1 cellular context compared by ENCODE assay signal in the genomic region with DNA sequence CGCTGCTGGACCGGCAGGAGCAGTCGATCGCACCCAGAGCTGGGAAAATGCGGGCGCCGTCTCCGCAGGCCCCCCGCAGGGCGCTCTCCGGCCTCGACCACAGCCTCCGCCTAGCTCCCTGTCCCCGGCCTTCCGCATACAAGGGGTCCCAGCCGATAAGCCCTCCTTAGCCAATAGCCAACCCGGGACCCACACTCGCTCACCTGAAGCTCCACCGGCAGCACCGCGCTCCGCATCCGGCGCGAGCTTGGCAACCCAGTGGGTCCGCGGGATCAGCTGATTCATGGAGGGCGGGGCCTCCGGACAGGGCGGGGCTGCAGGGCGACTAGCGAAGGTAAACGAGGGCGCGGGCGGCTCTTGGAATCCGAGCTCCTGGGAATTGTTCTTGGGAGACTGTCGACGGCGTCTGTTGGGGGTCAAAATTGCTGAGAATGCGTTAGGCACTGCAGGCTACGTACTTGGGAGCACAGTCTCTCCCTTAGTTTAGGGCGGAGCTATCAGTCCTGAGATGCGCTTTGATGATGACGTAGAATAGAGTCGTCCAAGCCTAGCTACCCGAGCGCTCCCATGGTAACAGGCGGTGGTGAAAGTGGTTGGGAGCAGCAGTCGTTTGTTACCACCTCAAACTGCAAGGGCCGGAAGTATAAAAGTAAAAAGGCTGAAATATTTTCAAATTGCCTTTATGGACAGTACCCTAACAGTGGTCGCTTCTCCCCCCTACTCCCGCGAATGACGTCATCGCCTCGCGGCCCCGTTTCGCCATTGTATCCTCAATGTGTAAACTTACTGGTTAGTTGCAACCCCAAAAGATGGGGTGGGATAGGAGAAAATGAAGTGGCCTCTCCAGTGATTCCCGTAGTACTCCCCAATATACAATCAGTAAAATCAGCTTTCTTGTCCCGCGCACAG.
A peak's percentile ranks its signal among the peaks of the same experiment; 100 is the strongest.
TF ChIP-seq lines count a peak whose summit lies in the region.

Gene ALS2, minus strand, starts transcription at position 260 of the 909 bp plus-strand sequence. CDS start 12,048 bp downstream, outside the sequence.

TF ChIP-seq in HepG2, 621 proteins besides CTCF, POLR2A, EP300 and RAD21 (continued from another document and continues in another):
- TF ChIP-seq, protein P1, sequence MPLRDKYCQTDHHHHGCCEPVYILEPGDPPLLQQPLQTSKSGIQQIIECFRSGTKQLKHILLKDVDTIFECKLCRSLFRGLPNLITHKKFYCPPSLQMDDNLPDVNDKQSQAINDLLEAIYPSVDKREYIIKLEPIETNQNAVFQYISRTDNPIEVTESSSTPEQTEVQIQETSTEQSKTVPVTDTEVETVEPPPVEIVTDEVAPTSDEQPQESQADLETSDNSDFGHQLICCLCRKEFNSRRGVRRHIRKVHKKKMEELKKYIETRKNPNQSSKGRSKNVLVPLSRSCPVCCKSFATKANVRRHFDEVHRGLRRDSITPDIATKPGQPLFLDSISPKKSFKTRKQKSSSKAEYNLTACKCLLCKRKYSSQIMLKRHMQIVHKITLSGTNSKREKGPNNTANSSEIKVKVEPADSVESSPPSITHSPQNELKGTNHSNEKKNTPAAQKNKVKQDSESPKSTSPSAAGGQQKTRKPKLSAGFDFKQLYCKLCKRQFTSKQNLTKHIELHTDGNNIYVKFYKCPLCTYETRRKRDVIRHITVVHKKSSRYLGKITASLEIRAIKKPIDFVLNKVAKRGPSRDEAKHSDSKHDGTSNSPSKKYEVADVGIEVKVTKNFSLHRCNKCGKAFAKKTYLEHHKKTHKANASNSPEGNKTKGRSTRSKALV (CRISPR knock-in tag; IDR thresholded peaks at IDR 0.05), result peak; percentile 61; the same call in 1 of the 2 replicates
- no peak for TF ChIP-seq ZNF720 (CRISPR knock-in tag; IDR thresholded peaks at IDR 0.05)
- peak; percentile 89; the same call in 1 of the 2 replicates for TF ChIP-seq ZNF230 (CRISPR knock-in tag; IDR thresholded peaks at IDR 0.05)
- TF ChIP-seq ZNF577 (CRISPR knock-in tag; IDR thresholded peaks at IDR 0.05; ENCODE audit: borderline replicate concordance, low read depth), result no peak; the same call in 1 of the 2 replicates
- TF ChIP-seq ZNF292 (CRISPR knock-in tag; IDR thresholded peaks at IDR 0.05; ENCODE audit: borderline replicate concordance, low read depth), result peak; percentile 95
- TF ChIP-seq, protein P2, sequence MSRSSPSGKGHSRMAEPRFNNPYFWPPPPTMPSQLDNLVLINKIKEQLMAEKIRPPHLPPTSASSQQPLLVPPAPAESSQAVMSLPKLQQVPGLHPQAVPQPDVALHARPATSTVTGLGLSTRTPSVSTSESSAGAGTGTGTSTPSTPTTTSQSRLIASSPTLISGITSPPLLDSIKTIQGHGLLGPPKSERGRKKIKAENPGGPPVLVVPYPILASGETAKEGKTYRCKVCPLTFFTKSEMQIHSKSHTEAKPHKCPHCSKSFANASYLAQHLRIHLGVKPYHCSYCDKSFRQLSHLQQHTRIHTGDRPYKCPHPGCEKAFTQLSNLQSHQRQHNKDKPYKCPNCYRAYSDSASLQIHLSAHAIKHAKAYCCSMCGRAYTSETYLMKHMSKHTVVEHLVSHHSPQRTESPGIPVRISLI (CRISPR knock-in tag; IDR thresholded peaks at IDR 0.05; ENCODE audit: borderline replicate concordance), result peak; percentile 24; the same call in 1 of the 2 replicates
- TF ChIP-seq, protein P3, sequence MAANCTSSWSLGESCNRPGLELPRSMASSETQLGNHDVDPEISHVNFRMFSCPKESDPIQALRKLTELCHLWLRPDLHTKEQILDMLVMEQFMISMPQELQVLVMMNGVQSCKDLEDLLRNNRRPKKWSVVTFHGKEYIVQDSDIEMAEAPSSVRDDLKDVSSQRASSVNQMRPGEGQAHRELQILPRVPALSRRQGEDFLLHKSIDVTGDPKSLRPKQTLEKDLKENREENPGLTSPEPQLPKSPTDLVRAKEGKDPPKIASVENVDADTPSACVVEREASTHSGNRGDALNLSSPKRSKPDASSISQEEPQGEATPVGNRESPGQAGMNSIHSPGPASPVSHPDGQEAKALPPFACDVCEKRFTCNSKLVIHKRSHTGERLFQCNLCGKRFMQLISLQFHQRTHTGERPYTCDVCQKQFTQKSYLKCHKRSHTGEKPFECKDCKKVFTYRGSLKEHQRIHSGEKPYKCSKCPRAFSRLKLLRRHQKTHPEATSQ (CRISPR knock-in tag; IDR thresholded peaks at IDR 0.05; ENCODE audit: borderline replicate concordance), result no peak
- peak; percentile 81; the same call in 1 of the 2 replicates for TF ChIP-seq ELF1 (CRISPR knock-in tag; IDR thresholded peaks at IDR 0.05)
- no peak for TF ChIP-seq ZBTB26 (CRISPR knock-in tag; IDR thresholded peaks at IDR 0.05; ENCODE audit: borderline replicate concordance)
- peak; percentile 75 for TF ChIP-seq NFYB (CRISPR knock-in tag; IDR thresholded peaks at IDR 0.05)
- no peak; the same call in none of the 2 replicates for TF ChIP-seq AHR (CRISPR knock-in tag; IDR thresholded peaks at IDR 0.05)
- TF ChIP-seq KAT7 (CRISPR knock-in tag; IDR thresholded peaks at IDR 0.05; ENCODE audit: borderline replicate concordance), result peak; percentile 68; the same call in 1 of the 2 replicates
- TF ChIP-seq, protein P4, sequence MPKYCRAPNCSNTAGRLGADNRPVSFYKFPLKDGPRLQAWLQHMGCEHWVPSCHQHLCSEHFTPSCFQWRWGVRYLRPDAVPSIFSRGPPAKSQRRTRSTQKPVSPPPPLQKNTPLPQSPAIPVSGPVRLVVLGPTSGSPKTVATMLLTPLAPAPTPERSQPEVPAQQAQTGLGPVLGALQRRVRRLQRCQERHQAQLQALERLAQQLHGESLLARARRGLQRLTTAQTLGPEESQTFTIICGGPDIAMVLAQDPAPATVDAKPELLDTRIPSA (CRISPR knock-in tag; IDR thresholded peaks at IDR 0.05; ENCODE audit: borderline replicate concordance), result no peak
- no peak for TF ChIP-seq PAWR (CRISPR knock-in tag; IDR thresholded peaks at IDR 0.05; ENCODE audit: borderline replicate concordance)
- TF ChIP-seq ZFP1 (CRISPR knock-in tag; IDR thresholded peaks at IDR 0.05), result peak; percentile 87; the same call in 1 of the 2 replicates
- TF ChIP-seq, protein P5, sequence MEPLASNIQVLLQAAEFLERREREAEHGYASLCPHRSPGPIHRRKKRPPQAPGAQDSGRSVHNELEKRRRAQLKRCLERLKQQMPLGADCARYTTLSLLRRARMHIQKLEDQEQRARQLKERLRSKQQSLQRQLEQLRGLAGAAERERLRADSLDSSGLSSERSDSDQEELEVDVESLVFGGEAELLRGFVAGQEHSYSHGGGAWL (CRISPR knock-in tag; IDR thresholded peaks at IDR 0.05), result no peak; the same call in 1 of the 2 replicates
- TF ChIP-seq ZNF607 (CRISPR knock-in tag; IDR thresholded peaks at IDR 0.05; ENCODE audit: borderline replicate concordance), result peak; percentile 93
- no peak; the same call in 1 of the 2 replicates for TF ChIP-seq ZNF639 (CRISPR knock-in tag; conservative IDR thresholded peaks at IDR 0.05)
- no peak for TF ChIP-seq CAMTA2 (CRISPR knock-in tag; IDR thresholded peaks at IDR 0.05; ENCODE audit: borderline replicate concordance)
- no peak for TF ChIP-seq ZNF737 (CRISPR knock-in tag; IDR thresholded peaks at IDR 0.05; ENCODE audit: borderline replicate concordance)
- TF ChIP-seq TMF1 (CRISPR knock-in tag; IDR thresholded peaks at IDR 0.05; ENCODE audit: low read depth), result peak; percentile 92
- 0 out of 2 replicates have a peak, but pooled peaks have one; percentile 12 for TF ChIP-seq ZIK1 (CRISPR knock-in tag; IDR thresholded peaks at IDR 0.05; ENCODE audit: borderline replicate concordance, low read depth)
- no peak; the same call in 1 of the 2 replicates for TF ChIP-seq FOXC1 (CRISPR knock-in tag; IDR thresholded peaks at IDR 0.05; ENCODE audit: borderline replicate concordance)
- TF ChIP-seq ZNF17 (CRISPR knock-in tag; IDR thresholded peaks at IDR 0.05), result no peak
- TF ChIP-seq FOXK2 (IDR thresholded peaks at IDR 0.05), result peak; percentile 59; the same call in 1 of the 2 replicates
- TF ChIP-seq, protein P6, sequence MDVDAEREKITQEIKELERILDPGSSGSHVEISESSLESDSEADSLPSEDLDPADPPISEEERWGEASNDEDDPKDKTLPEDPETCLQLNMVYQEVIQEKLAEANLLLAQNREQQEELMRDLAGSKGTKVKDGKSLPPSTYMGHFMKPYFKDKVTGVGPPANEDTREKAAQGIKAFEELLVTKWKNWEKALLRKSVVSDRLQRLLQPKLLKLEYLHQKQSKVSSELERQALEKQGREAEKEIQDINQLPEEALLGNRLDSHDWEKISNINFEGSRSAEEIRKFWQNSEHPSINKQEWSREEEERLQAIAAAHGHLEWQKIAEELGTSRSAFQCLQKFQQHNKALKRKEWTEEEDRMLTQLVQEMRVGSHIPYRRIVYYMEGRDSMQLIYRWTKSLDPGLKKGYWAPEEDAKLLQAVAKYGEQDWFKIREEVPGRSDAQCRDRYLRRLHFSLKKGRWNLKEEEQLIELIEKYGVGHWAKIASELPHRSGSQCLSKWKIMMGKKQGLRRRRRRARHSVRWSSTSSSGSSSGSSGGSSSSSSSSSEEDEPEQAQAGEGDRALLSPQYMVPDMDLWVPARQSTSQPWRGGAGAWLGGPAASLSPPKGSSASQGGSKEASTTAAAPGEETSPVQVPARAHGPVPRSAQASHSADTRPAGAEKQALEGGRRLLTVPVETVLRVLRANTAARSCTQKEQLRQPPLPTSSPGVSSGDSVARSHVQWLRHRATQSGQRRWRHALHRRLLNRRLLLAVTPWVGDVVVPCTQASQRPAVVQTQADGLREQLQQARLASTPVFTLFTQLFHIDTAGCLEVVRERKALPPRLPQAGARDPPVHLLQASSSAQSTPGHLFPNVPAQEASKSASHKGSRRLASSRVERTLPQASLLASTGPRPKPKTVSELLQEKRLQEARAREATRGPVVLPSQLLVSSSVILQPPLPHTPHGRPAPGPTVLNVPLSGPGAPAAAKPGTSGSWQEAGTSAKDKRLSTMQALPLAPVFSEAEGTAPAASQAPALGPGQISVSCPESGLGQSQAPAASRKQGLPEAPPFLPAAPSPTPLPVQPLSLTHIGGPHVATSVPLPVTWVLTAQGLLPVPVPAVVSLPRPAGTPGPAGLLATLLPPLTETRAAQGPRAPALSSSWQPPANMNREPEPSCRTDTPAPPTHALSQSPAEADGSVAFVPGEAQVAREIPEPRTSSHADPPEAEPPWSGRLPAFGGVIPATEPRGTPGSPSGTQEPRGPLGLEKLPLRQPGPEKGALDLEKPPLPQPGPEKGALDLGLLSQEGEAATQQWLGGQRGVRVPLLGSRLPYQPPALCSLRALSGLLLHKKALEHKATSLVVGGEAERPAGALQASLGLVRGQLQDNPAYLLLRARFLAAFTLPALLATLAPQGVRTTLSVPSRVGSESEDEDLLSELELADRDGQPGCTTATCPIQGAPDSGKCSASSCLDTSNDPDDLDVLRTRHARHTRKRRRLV (CRISPR knock-in tag; IDR thresholded peaks at IDR 0.05), result peak; percentile 22; the same call in 1 of the 2 replicates
- no peak for TF ChIP-seq ZNF460 (CRISPR knock-in tag; IDR thresholded peaks at IDR 0.05; ENCODE audit: borderline replicate concordance)
- 0 out of 2 replicates have a peak, but pooled peaks have one; percentile 68 for TF ChIP-seq ZNF557 (CRISPR knock-in tag; IDR thresholded peaks at IDR 0.05)
- TF ChIP-seq FOXO1 (CRISPR knock-in tag; IDR thresholded peaks at IDR 0.05), result peak; percentile 50; the same call in 1 of the 2 replicates
- TF ChIP-seq, protein P7, sequence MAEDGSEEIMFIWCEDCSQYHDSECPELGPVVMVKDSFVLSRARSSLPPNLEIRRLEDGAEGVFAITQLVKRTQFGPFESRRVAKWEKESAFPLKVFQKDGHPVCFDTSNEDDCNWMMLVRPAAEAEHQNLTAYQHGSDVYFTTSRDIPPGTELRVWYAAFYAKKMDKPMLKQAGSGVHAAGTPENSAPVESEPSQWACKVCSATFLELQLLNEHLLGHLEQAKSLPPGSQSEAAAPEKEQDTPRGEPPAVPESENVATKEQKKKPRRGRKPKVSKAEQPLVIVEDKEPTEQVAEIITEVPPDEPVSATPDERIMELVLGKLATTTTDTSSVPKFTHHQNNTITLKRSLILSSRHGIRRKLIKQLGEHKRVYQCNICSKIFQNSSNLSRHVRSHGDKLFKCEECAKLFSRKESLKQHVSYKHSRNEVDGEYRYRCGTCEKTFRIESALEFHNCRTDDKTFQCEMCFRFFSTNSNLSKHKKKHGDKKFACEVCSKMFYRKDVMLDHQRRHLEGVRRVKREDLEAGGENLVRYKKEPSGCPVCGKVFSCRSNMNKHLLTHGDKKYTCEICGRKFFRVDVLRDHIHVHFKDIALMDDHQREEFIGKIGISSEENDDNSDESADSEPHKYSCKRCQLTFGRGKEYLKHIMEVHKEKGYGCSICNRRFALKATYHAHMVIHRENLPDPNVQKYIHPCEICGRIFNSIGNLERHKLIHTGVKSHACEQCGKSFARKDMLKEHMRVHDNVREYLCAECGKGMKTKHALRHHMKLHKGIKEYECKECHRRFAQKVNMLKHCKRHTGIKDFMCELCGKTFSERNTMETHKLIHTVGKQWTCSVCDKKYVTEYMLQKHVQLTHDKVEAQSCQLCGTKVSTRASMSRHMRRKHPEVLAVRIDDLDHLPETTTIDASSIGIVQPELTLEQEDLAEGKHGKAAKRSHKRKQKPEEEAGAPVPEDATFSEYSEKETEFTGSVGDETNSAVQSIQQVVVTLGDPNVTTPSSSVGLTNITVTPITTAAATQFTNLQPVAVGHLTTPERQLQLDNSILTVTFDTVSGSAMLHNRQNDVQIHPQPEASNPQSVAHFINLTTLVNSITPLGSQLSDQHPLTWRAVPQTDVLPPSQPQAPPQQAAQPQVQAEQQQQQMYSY (CRISPR knock-in tag; IDR thresholded peaks at IDR 0.05), result peak; percentile 61; the same call in 1 of the 2 replicates
- 0 out of 2 replicates have a peak, but pooled peaks have one; percentile 66 for TF ChIP-seq ISX (CRISPR knock-in tag; conservative IDR thresholded peaks at IDR 0.05)
- TF ChIP-seq, protein P8, sequence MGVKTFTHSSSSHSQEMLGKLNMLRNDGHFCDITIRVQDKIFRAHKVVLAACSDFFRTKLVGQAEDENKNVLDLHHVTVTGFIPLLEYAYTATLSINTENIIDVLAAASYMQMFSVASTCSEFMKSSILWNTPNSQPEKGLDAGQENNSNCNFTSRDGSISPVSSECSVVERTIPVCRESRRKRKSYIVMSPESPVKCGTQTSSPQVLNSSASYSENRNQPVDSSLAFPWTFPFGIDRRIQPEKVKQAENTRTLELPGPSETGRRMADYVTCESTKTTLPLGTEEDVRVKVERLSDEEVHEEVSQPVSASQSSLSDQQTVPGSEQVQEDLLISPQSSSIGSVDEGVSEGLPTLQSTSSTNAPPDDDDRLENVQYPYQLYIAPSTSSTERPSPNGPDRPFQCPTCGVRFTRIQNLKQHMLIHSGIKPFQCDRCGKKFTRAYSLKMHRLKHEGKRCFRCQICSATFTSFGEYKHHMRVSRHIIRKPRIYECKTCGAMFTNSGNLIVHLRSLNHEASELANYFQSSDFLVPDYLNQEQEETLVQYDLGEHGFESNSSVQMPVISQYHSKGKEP (CRISPR knock-in tag; IDR thresholded peaks at IDR 0.05), result no peak
